Comparison of ENCODE assay signal across 6 cellular contexts in the genomic region with DNA sequence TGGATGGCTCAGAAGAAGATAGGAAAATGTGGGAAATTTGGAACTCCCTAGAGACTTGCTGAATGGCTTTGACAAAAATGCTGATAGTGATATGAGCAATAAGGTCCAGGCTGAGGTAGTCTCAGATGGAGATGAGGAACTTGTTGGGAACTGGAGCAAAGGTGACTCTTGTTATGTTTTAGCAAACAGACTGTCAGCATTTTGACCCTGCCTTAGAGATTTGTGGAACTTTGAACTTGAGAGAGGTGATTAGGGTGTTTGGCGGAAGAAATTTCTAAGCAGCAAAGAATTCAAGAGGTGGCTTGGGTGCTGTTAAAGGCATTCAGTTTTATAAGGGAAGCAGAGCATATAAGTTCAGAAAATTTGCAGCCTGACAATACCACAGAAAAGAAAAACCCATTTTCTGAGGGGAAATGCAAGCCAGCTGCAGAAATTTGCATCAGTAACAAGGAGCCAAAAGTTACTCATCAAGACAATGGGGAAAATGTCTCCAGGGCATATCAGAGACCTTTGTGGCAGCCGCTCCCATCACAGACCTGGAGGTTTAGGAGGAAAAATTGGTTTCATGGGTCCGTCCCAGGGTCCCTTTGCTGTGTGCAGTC. TPM values are rescaled to one million over a fixed set of nuclear protein-coding genes. Genes with fewer than 3 reads are reported as not detected.
DNase-seq lines count a peak whose midpoint lies in the region; ATAC-seq, FAIRE-seq and TF ChIP-seq lines count a peak whose summit lies in the region.
"Not testable (repeated sequence)": the region's sequence is repeated elsewhere in the genome, so short reads cannot be mapped to it uniquely, and the experiment has no call there.

No MANE protein-coding gene starts in this region.

- TF ChIP-seq POLR2A in HepG2 (IDR thresholded peaks at IDR 0.05; ENCODE audit: insufficient read depth in 1 of 2, low read depth in 2 of 2, low read length in 2 of 2) = not testable (repeated sequence)

- peaks cover 13% of the 10 kb centered on the region for H3K36me3 Mint-ChIP-seq in IgD-negative memory B cell
- peaks cover 20% of the 10 kb centered on the region for H3K36me3 Mint-ChIP-seq in activated CD4-positive, alpha-beta T cell treated with anti-CD3 and anti-CD28 coated beads for 36 hours (ENCODE audit: low read depth)
- peaks cover 30% of the 10 kb centered on the region for H3K36me3 Mint-ChIP-seq in nephron (ENCODE audit: low read depth)

- peaks cover 38% of the 10 kb centered on the region for H4K20me1 ChIP-seq in HepG2 (ENCODE audit: insufficient read depth, low read length)

- H3K9me3 Mint-ChIP-seq in IgD-negative memory B cell (peaks cover 2 to 12% (median 8%) of the 10 kb centered on the region in 3 donors), nephron (peaks cover 20% of the 10 kb centered on the region)
- not testable (repeated sequence) for H3K9me3 Mint-ChIP-seq in activated CD4-positive, alpha-beta T cell treated with anti-CD3 and anti-CD28 coated beads for 36 hours (ENCODE audit: low read depth)

- peak overlapping the region in 2 of 4 donors; percentile 17 to 65 for H3K4me3 Mint-ChIP-seq in IgD-negative memory B cell
- H3K4me3 Mint-ChIP-seq in activated CD4-positive, alpha-beta T cell treated with anti-CD3 and anti-CD28 coated beads for 36 hours; nephron: not testable (repeated sequence)

- intact Hi-C loops in activated CD4-positive, alpha-beta T cell treated with anti-CD3 and anti-CD28 coated beads for 36 hours (cut with DNase I, micrococcal nuclease); HepG2 (cut with micrococcal nuclease; ENCODE audit: unreplicated experiment): not testable (repeated sequence)

- not testable (repeated sequence) for H3K4me3 ChIP-seq in fibroblast of mammary gland (ENCODE audit: control insufficient read depth, low read depth, low read length); HepG2 (replicated peaks in 1 of 3; ENCODE audit: insufficient read depth in 1 of 3, low read depth in 2 of 3, low read length in 3 of 3); small intestine (ENCODE audit: low read depth in 1 of 2, low read length in 2 of 2)

- CTCF ChIA-PET in activated CD4-positive, alpha-beta T cell treated with anti-CD3 and anti-CD28 coated beads for 36 hours (lab: Charles Lee) = interaction anchor here (1.1 to 1.7 kb wide), 2 partner anchors 12 to 367 kb away, joined by 3 read pairs; no protein-coding TSS in a partner anchor
- CTCF ChIA-PET in HepG2 (lab: Yijun Ruan, JAX; ENCODE audit: low intra/inter-chr PET ratio, low total read pairs) = not testable (repeated sequence)

- not testable (repeated sequence) for H2AFZ ChIP-seq in HepG2 (ENCODE audit: low read length)

- not testable (repeated sequence) for H3K27me3 ChIP-seq in HepG2 (ENCODE audit: control insufficient read depth in 1 of 2, insufficient read depth in 2 of 2, low read length in 2 of 2); small intestine (ENCODE audit: control insufficient read depth in 2 of 2, insufficient read depth in 2 of 2, low read length in 2 of 2)

- FAIRE-seq in HepG2 (lab: Jason Lieb, UNC); small intestine (lab: Jason Lieb, UNC): not testable (repeated sequence)

- 69% methylated on average over 3 of the region's 3 CpGs for WGBS in HepG2 (ENCODE audit: low lambda C conversion rate)
- WGBS in small intestine, 3 donors = 68 to 83% (median 80%) methylated on average over 3 of the region's 3 CpGs

- not testable (repeated sequence) for H3K27me3 Mint-ChIP-seq in IgD-negative memory B cell; activated CD4-positive, alpha-beta T cell treated with anti-CD3 and anti-CD28 coated beads for 36 hours; nephron (ENCODE audit: low read depth)

- POLR2A ChIA-PET in activated CD4-positive, alpha-beta T cell treated with anti-CD3 and anti-CD28 coated beads for 36 hours (lab: Charles Lee) = not testable (repeated sequence)
- POLR2A ChIA-PET in HepG2 (lab: Yijun Ruan, JAX) = interaction anchor here (1.2 kb wide), 1 partner anchor 12 kb away, joined by 6 read pairs; a partner anchor contains a TSS

- not testable (repeated sequence) for ATAC-seq in activated CD4-positive, alpha-beta T cell treated with anti-CD3 and anti-CD28 coated beads for 36 hours; HepG2

- peak overlapping the region; percentile 55 for H3K4me2 ChIP-seq in HepG2 (ENCODE audit: low read depth, low read length)

- peaks cover 99% of the 10 kb centered on the region for H3K79me2 ChIP-seq in HepG2 (ENCODE audit: insufficient read depth, low read length)

- H3K4me1 Mint-ChIP-seq in IgD-negative memory B cell (peaks cover 9 to 18% (median 11%) of the 10 kb centered on the region in 3 donors), nephron (peaks cover 23% of the 10 kb centered on the region)
- peaks cover 46% of the 10 kb centered on the region for H3K4me1 Mint-ChIP-seq in activated CD4-positive, alpha-beta T cell treated with anti-CD3 and anti-CD28 coated beads for 36 hours

- peaks cover 82% of the 10 kb centered on the region for H3K4me1 ChIP-seq in HepG2 (ENCODE audit: insufficient read depth, low read length)
- not testable (repeated sequence) for H3K4me1 ChIP-seq in small intestine (ENCODE audit: control insufficient read depth in 2 of 2, insufficient read depth in 1 of 2, low read depth in 1 of 2, low read length in 1 of 2)

- not testable (repeated sequence) for TF ChIP-seq RAD21 in HepG2 (CRISPR knock-in tag; IDR thresholded peaks at IDR 0.05)

- peak overlapping the region; percentile 56 for H3K27ac ChIP-seq in HepG2 (ENCODE audit: extremely low read length, insufficient read depth, low read length)
- peak overlapping the region in 1 of 2 donors; percentile 14 for H3K27ac ChIP-seq in small intestine (ENCODE audit: low read depth in 1 of 2, low read length in 1 of 2)

- H3K27ac Mint-ChIP-seq in IgD-negative memory B cell = peak overlapping the region in 2 of 3 donors; percentile 10 to 69
- peak overlapping the region; percentile 7 for H3K27ac Mint-ChIP-seq in activated CD4-positive, alpha-beta T cell treated with anti-CD3 and anti-CD28 coated beads for 36 hours
- peak overlapping the region in 2 of 3 experiments; percentile 7 to 19 for H3K27ac Mint-ChIP-seq in nephron

- H3K9ac ChIP-seq in HepG2 (ENCODE audit: insufficient read depth, low read depth, low read length) = not testable (repeated sequence)

- not testable (repeated sequence) for BruUV-seq in HepG2 (replicated peaks; lab: Mats Ljungman, UMichigan)

- in situ Hi-C loops in HepG2 (cut with HindIII; ENCODE audit: extremely low pct_ligation_motif_present, low pct_unique_long_range_greater_than_20kb) = not testable (repeated sequence)

- not testable (repeated sequence) for H3K36me3 ChIP-seq in HepG2 (replicated peaks in 1 of 2; ENCODE audit: control insufficient read depth in 1 of 2, insufficient read depth in 2 of 2, low read length in 2 of 2); small intestine (ENCODE audit: control insufficient read depth in 2 of 2, insufficient read depth in 2 of 2, low read length in 2 of 2)

- H3K9me3 ChIP-seq in HepG2 (ENCODE audit: low read length); small intestine (ENCODE audit: control insufficient read depth, low read depth): not testable (repeated sequence)

- not testable (repeated sequence) for DNase-seq in activated CD4-positive, alpha-beta T cell treated with anti-CD3 and anti-CD28 coated beads for 36 hours
- DNase-seq in fibroblast of mammary gland (ENCODE audit: low read depth) (peak; percentile 8), HepG2 (ENCODE audit: low spot score) (peak; percentile 58), small intestine (peak; percentile 87)

- TF ChIP-seq EP300 in HepG2 (IDR thresholded peaks at IDR 0.05; ENCODE audit: low read depth in 2 of 2, low read length in 2 of 2) = peak in 1 of 2 experiments; percentile 28; a peak in 1 of 4 replicates
- TF ChIP-seq EP300 in HepG2 (CRISPR knock-in tag; IDR thresholded peaks at IDR 0.05; ENCODE audit: borderline replicate concordance) = not testable (repeated sequence)

- not testable (repeated sequence) for TF ChIP-seq CTCF in fibroblast of mammary gland (conservative IDR thresholded peaks at IDR 0.05; ENCODE audit: control insufficient read depth, insufficient read depth, low read depth, low read length); HepG2 (CRISPR knock-in tag; IDR thresholded peaks at IDR 0.05); nephron (IDR thresholded peaks at IDR 0.05; ENCODE audit: unreplicated experiment in 3 of 3)

TF ChIP-seq in HepG2, 621 proteins besides CTCF, POLR2A, EP300 and RAD21 (continues in another document):
- peak; percentile 45; the same call in 1 of the 2 replicates for TF ChIP-seq HDAC1 (CRISPR knock-in tag; IDR thresholded peaks at IDR 0.05)

RNA-seq across cellular contexts. Expression of a gene that starts 10.8 kb away (rescaled TPM):
- polyA plus RNA-seq in IgD-negative memory B cell (9.0 TPM), HepG2 (2011; rRNA removed) (22.4 and 27.5 TPM in 2 replicates), small intestine (10 to 100 TPM; 31.3 to 58.6 (median 35.7) TPM)
- total RNA-seq in activated CD4-positive, alpha-beta T cell treated with anti-CD3 and anti-CD28 coated beads for 36 hours = 10 to 100 TPM; 46.1 to 67.1 TPM
- total RNA-seq in HepG2 (2016; rRNA removed; fragmentation: Illumina TruSeq; extraction: Trizol) = 166 and 190 TPM in 2 replicates
- 66.2 and 84.8 TPM in 2 replicates for total RNA-seq in HepG2 (2016; cell fraction: cytosol; rRNA removed; fragmentation: Illumina TruSeq; extraction: Trizol; ENCODE audit: low read depth)
- total RNA-seq in HepG2 (2016; cell fraction: insoluble cytoplasmic fraction; rRNA removed; fragmentation: Illumina TruSeq; extraction: Trizol) = 168 and 184 TPM in 2 replicates
- 66.9 and 77.6 TPM in 2 replicates for total RNA-seq in HepG2 (2016; cell fraction: membrane; rRNA removed; fragmentation: Illumina TruSeq; extraction: Trizol)
- 154 and 164 TPM in 2 replicates for total RNA-seq in HepG2 (2016; cell fraction: nucleus; rRNA removed; fragmentation: Illumina TruSeq; extraction: Trizol)
- polyA plus RNA-seq in HepG2 (2011; cell fraction: cytosol; rRNA removed) = 8.7 and 15.2 TPM in 2 replicates
- 24.3 and 26.2 TPM in 2 replicates for polyA plus RNA-seq in HepG2 (2011; cell fraction: nucleus; rRNA removed)
- polyA plus RNA-seq in HepG2 (2012) = 41.7 and 57.2 TPM in 2 replicates
- polyA plus RNA-seq in HepG2 (2016; cell fraction: cytosol; fragmentation: Illumina TruSeq; extraction: Trizol; ENCODE audit: low read depth) = 8.6 and 8.9 TPM in 2 replicates
- polyA plus RNA-seq in HepG2 (2016; cell fraction: insoluble cytoplasmic fraction; fragmentation: Illumina TruSeq; extraction: Trizol; ENCODE audit: low read depth) = 123 and 132 TPM in 2 replicates
- polyA plus RNA-seq in HepG2 (2016; cell fraction: membrane; fragmentation: Illumina TruSeq; extraction: Trizol; ENCODE audit: low read depth) = 19.5 and 20.3 TPM in 2 replicates
- polyA plus RNA-seq in HepG2 (2016; cell fraction: nucleus; fragmentation: Illumina TruSeq; extraction: Trizol; ENCODE audit: insufficient read depth, low read depth) = 156 TPM in 2 replicates
- 16.6 and 17.0 TPM in 2 replicates for polyA minus RNA-seq in HepG2 (2011; rRNA and poly(A)+ RNA removed; ENCODE audit: low replicate concordance)
- 39.1 and 39.2 TPM in 2 replicates for polyA minus RNA-seq in HepG2 (2011; cell fraction: cytosol; rRNA and poly(A)+ RNA removed)
- 124 and 125 TPM in 2 replicates for polyA minus RNA-seq in HepG2 (2011; cell fraction: nucleus; rRNA and poly(A)+ RNA removed)
